In the genomic region with DNA sequence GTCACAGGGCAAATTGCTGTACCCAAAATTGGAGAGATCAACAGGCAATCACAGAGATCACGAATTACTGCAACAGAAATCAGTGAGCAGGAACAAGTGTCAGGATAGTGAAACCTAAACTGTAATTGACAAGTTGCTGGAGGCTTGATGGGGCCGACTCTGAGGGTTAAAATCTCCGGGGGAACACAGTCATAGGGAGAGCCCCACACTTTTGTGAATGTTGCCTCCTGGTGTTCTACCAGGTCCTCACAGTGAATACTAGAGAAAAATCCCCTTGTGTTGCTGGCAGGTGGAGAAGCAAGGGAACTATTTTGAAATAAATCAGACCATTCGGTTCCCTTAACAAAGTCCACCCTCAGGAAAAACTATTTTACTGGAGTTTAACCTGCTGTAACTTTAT, we compare ENCODE assay signal across 9 cellular contexts.
A peak's percentile ranks its signal among the peaks of the same experiment; 100 is the strongest.
DNase-seq lines count a peak whose midpoint lies in the region; ATAC-seq and TF ChIP-seq lines count a peak whose summit lies in the region.
"Had no signal": no experiment of that assay in that cellular context is flagged by ENCODE, and none has a peak within 500 bp of the region (broad histone marks: within the 10 kb centered on the region; RNA-seq: fewer than 3 reads in every experiment).

No MANE protein-coding gene starts in this region.

- H3K4me2 ChIP-seq in SU-DHL-6 (ENCODE audit: low read depth, low read length, poor library complexity, severe bottlenecking) (no peak overlapping the region), MM.1S (ENCODE audit: low read depth, low read length) (no peak overlapping the region)

- no peaks in the 10 kb centered on the region for H3K27me3 ChIP-seq in SU-DHL-6 (ENCODE audit: low read length)
- no peaks in the 10 kb centered on the region for H3K27me3 ChIP-seq in MM.1S (replicated peaks; ENCODE audit: insufficient read depth, low read length)

- H3K9me3 Mint-ChIP-seq in activated T-helper 2 cell treated with anti-CD3 and anti-CD28 coated beads, Interferon-gamma antibody, Interleukin-2, Interleukin-4, amounts not matched to agents 10 μg/mL and 5 μg/mL and 100 μg/mL, durations not matched to agents 14 hours and 24 hours and 36 hours = peaks cover 8% of the 10 kb centered on the region

- no peaks in the 10 kb centered on the region for H3K27me3 Mint-ChIP-seq in activated T-helper 2 cell treated with anti-CD3 and anti-CD28 coated beads, Interferon-gamma antibody, Interleukin-2, Interleukin-4, amounts not matched to agents 10 μg/mL and 5 μg/mL and 100 μg/mL, durations not matched to agents 14 hours and 24 hours and 36 hours (ENCODE audit: low read depth)

- DNase-seq in ACHN = peak; percentile 52
- no peak for DNase-seq in activated T-helper 2 cell treated with anti-CD3 and anti-CD28 coated beads, Interferon-gamma antibody, Interleukin-2, Interleukin-4, amounts not matched to agents 10 μg/mL and 5 μg/mL and 100 μg/mL, durations not matched to agents 14 hours and 24 hours and 36 hours (ENCODE audit: low spot score)
- no peak for DNase-seq in AG08396 (ENCODE audit: low spot score)
- no peak for DNase-seq in MM.1S
- DNase-seq: erythroblast had no signal

- H3K4me1 Mint-ChIP-seq in activated T-helper 2 cell treated with anti-CD3 and anti-CD28 coated beads, Interferon-gamma antibody, Interleukin-2, Interleukin-4, amounts not matched to agents 10 μg/mL and 5 μg/mL and 100 μg/mL, durations not matched to agents 14 hours and 24 hours and 36 hours (ENCODE audit: low read depth) = peaks cover 6% of the 10 kb centered on the region

- intact Hi-C loops in activated T-helper 2 cell treated with anti-CD3 and anti-CD28 coated beads, Interferon-gamma antibody, Interleukin-2, Interleukin-4, amounts not matched to agents 10 μg/mL and 5 μg/mL and 100 μg/mL, durations not matched to agents 14 hours and 24 hours and 36 hours (cut with micrococcal nuclease) = no loop called here

- TF ChIP-seq CTCF in SU-DHL-6 (IDR thresholded peaks at IDR 0.05; ENCODE audit: insufficient read depth, low read length, poor library complexity, severe bottlenecking) = no peak
- TF ChIP-seq CTCF in MM.1S (IDR thresholded peaks at IDR 0.05; ENCODE audit: low read length) = no peak

- no peaks in the 10 kb centered on the region for H3K79me2 ChIP-seq in SU-DHL-6 (ENCODE audit: insufficient read depth, low read length)
- no peaks in the 10 kb centered on the region for H3K79me2 ChIP-seq in MM.1S (ENCODE audit: low read length)

- ATAC-seq in GM18870 (IDR thresholded peaks at IDR 0.05; ENCODE audit: unreplicated experiment) (peak; percentile 96), HG02938 (IDR thresholded peaks at IDR 0.05; ENCODE audit: unreplicated experiment) (peak; percentile 93), GM19397 (IDR thresholded peaks at IDR 0.05; ENCODE audit: unreplicated experiment) (no peak)

- in situ Hi-C loops in ACHN (cut with HindIII; ENCODE audit: low pct_ligation_motif_present, low pct_unique_long_range_greater_than_20kb, low sequenced_read_pairs) = no loop called here

- H3K27ac ChIP-seq in SU-DHL-6 (ENCODE audit: low read depth, low read length) (no peak overlapping the region), MM.1S (ENCODE audit: low read length) (no peak overlapping the region)

- H3K9ac ChIP-seq in SU-DHL-6 (ENCODE audit: low read length) = no peak overlapping the region
- no peak overlapping the region for H3K9ac ChIP-seq in MM.1S (ENCODE audit: low read length)

- H3K36me3 ChIP-seq in SU-DHL-6 (ENCODE audit: low read length) = no peaks in the 10 kb centered on the region
- no peaks in the 10 kb centered on the region for H3K36me3 ChIP-seq in MM.1S (replicated peaks; ENCODE audit: insufficient read depth, low read length)

- no peaks in the 10 kb centered on the region for H3K36me3 Mint-ChIP-seq in activated T-helper 2 cell treated with anti-CD3 and anti-CD28 coated beads, Interferon-gamma antibody, Interleukin-2, Interleukin-4, amounts not matched to agents 10 μg/mL and 5 μg/mL and 100 μg/mL, durations not matched to agents 14 hours and 24 hours and 36 hours (ENCODE audit: low read depth)

- H4K20me1 ChIP-seq in SU-DHL-6 (ENCODE audit: low read depth, low read length) = no peaks in the 10 kb centered on the region
- no peaks in the 10 kb centered on the region for H4K20me1 ChIP-seq in MM.1S (ENCODE audit: insufficient read depth, low read length)

- no peaks in the 10 kb centered on the region for H3K9me3 ChIP-seq in SU-DHL-6 (ENCODE audit: insufficient read depth, low read length)
- no peaks in the 10 kb centered on the region for H3K9me3 ChIP-seq in MM.1S (replicated peaks; ENCODE audit: insufficient read depth, low read length)

- no peaks in the 10 kb centered on the region for H3K9me2 ChIP-seq in SU-DHL-6 (replicated peaks; ENCODE audit: insufficient read depth, low read length)
- H3K9me2 ChIP-seq in MM.1S (replicated peaks; ENCODE audit: insufficient read depth, low read length) = no peaks in the 10 kb centered on the region

- no peaks in the 10 kb centered on the region for H3F3A ChIP-seq in SU-DHL-6 (ENCODE audit: insufficient read depth)
- no peaks in the 10 kb centered on the region for H3F3A ChIP-seq in MM.1S (ENCODE audit: insufficient read depth, low read length)

- H2AFZ ChIP-seq in SU-DHL-6 (ENCODE audit: low read depth, low read length, severe bottlenecking) = peak overlapping the region; percentile 25
- no peak overlapping the region for H2AFZ ChIP-seq in MM.1S (ENCODE audit: low read length)

- no peak overlapping the region for H3K4me3 Mint-ChIP-seq in activated T-helper 2 cell treated with anti-CD3 and anti-CD28 coated beads, Interferon-gamma antibody, Interleukin-2, Interleukin-4, amounts not matched to agents 10 μg/mL and 5 μg/mL and 100 μg/mL, durations not matched to agents 14 hours and 24 hours and 36 hours (ENCODE audit: low read depth)

- H3K4me3 ChIP-seq in SU-DHL-6 (ENCODE audit: insufficient read depth, low read length, poor library complexity, severe bottlenecking) (no peak overlapping the region), MM.1S (ENCODE audit: low read length) (no peak overlapping the region)

- H3K27ac Mint-ChIP-seq in activated T-helper 2 cell treated with anti-CD3 and anti-CD28 coated beads, Interferon-gamma antibody, Interleukin-2, Interleukin-4, amounts not matched to agents 10 μg/mL and 5 μg/mL and 100 μg/mL, durations not matched to agents 14 hours and 24 hours and 36 hours = no peak overlapping the region

- no peaks in the 10 kb centered on the region for H3K4me1 ChIP-seq in MM.1S (ENCODE audit: low read length)
